ENCODE assay signal across 23 cellular contexts in the genomic region with DNA sequence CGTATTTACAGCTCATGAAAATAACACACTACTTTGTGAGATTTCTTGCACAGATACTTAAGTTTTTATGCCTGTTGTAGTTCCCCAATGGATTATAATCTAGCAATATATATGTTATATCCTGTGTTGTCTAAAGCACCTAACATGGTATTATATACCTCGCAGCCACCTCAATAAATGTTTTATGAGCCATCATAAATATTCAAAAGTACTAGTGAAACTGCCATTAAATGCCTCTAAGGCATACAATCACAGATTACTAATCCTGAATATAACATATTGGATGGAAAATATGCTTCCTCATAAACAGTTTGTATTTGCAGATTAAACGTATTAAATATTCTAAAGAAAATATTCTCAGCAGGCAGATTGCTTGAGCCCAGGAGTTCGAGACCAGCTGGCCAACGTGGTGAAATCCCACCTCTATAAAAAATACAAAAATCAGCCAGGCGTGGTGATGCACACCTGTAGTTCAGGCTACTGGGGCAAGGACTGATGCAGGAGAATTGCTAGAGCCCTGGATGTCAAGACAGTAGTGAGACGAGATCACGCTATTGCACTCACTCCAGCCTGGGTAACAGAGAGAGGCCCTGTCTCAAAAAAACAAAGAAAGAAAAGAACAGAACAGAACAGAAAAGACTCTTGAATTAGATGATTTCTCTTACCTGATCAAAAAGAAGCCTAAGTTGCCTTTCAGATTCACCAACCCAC.
DNase-seq lines count a peak whose midpoint lies in the region; ATAC-seq, FAIRE-seq and TF ChIP-seq lines count a peak whose summit lies in the region.
"Had no signal": no experiment of that assay in that cellular context is flagged by ENCODE, and none has a peak within 500 bp of the region (broad histone marks: within the 10 kb centered on the region; RNA-seq: fewer than 3 reads in every experiment).

No MANE protein-coding gene starts in this region.

- H3K4me3 Mint-ChIP-seq in activated T-cell treated with anti-CD3 and anti-CD28 coated beads, Interleukin-2, amount 50 U/mL, for 24 hours, result no peak overlapping the region
- H3K4me3 Mint-ChIP-seq in activated T-cell treated with anti-CD3 and anti-CD28 coated beads, Interleukin-2, amount 50 U/mL, for 4 hours, result no peak overlapping the region
- H3K4me3 Mint-ChIP-seq: CD8-positive, alpha-beta T cell had no signal

- H3K36me3 ChIP-seq in H1 (ENCODE audit: control insufficient read depth in 2 of 4, insufficient read depth in 4 of 4, low read length in 3 of 4), result peaks cover 0 to 16% (median 3%) of the 10 kb centered on the region in 4 experiments; a peak in 4 of 8 replicates

- FAIRE-seq in H1 (lab: Jason Lieb, UNC), result no peak
- FAIRE-seq: RCC 7860 had no signal

- H3K27me3 ChIP-seq in H1 (replicated peaks in 1 of 4; ENCODE audit: control insufficient read depth in 3 of 4, extremely low read depth in 1 of 4, insufficient read depth in 3 of 4, low read length in 3 of 4), result no peaks in the 10 kb centered on the region
- H3K27me3 ChIP-seq: BLaER1 treated with 17β-estradiol and CSF1 and Interleukin-3, amounts not matched to agents 10 nM and 100 nM; MG63; SJSA1 had no signal

- H3K4me2 ChIP-seq in H1 (ENCODE audit: insufficient read depth in 1 of 2, low read depth in 2 of 2, low read length in 2 of 2), result peak overlapping the region; percentile 25 to 26; a peak in 1 of 4 replicates
- H3K4me2 ChIP-seq: BLaER1 treated with 17β-estradiol and CSF1 and Interleukin-3, amounts not matched to agents 10 nM and 100 nM had no signal

- no peaks in the 10 kb centered on the region for H3K79me2 ChIP-seq in H1 (ENCODE audit: control insufficient read depth in 1 of 2, insufficient read depth in 2 of 2, low read length in 2 of 2)

- no peak overlapping the region for H3K23ac ChIP-seq in H1 (ENCODE audit: insufficient read length)

- no peak overlapping the region for H2AFZ ChIP-seq in H1 (ENCODE audit: low read length)

- no peak overlapping the region for H2BK15ac ChIP-seq in H1 (ENCODE audit: low read length)

- peak overlapping the region; percentile 12 for H4K5ac ChIP-seq in H1 (ENCODE audit: insufficient read length, low read depth, low read length)

- H3K23me2 ChIP-seq in H1 (ENCODE audit: low read depth, low read length), result no peaks in the 10 kb centered on the region

- H3K4me1 ChIP-seq in H1 (replicated peaks in 1 of 4; ENCODE audit: control insufficient read depth in 3 of 4, insufficient read depth in 4 of 4, low read length in 3 of 4), result peaks cover 0 to 4% (median 1%) of the 10 kb centered on the region in 4 experiments; a peak in 3 of 7 replicates
- H3K4me1 ChIP-seq: BLaER1 treated with 17β-estradiol and CSF1 and Interleukin-3, amounts not matched to agents 10 nM and 100 nM; SJSA1 had no signal

- no peak for TF ChIP-seq EP300 in H1 (IDR thresholded peaks at IDR 0.05; ENCODE audit: borderline replicate concordance in 1 of 2, low read depth in 2 of 2, low read length in 2 of 2)

- no peaks in the 10 kb centered on the region for H3K27me3 Mint-ChIP-seq in activated T-cell treated with anti-CD3 and anti-CD28 coated beads, Interleukin-2, amount 50 U/mL, for 24 hours
- no peaks in the 10 kb centered on the region for H3K27me3 Mint-ChIP-seq in activated T-cell treated with anti-CD3 and anti-CD28 coated beads, Interleukin-2, amount 50 U/mL, for 4 hours (ENCODE audit: low read depth)

- intact Hi-C loops in left colon (cut with DNase I, micrococcal nuclease), result no loop called here

- TF ChIP-seq POLR2A in H1 (IDR thresholded peaks at IDR 0.05; ENCODE audit: control extremely low read depth in 1 of 2, low read depth in 2 of 2, low read length in 2 of 2), result no peak

- H3K9ac ChIP-seq in H1 (replicated peaks in 1 of 4; ENCODE audit: extremely low read depth in 1 of 4, low read depth in 3 of 4, low read length in 3 of 4), result no peak overlapping the region
- H3K9ac ChIP-seq: BLaER1 treated with 17β-estradiol and CSF1 and Interleukin-3, amounts not matched to agents 10 nM and 100 nM had no signal

- in situ Hi-C loops in G401 (cut with HindIII; ENCODE audit: low sequenced_read_pairs), result no loop called here

- TF ChIP-seq CTCF in H1 (IDR thresholded peaks at IDR 0.05; ENCODE audit: control extremely low read depth in 1 of 3, insufficient read depth in 1 of 3, low read depth in 1 of 3, low read length in 3 of 3) (no peak), omental fat pad (IDR thresholded peaks at IDR 0.05) (no peak)

- no peaks in the 10 kb centered on the region for H3K9me3 Mint-ChIP-seq in activated T-cell treated with anti-CD3 and anti-CD28 coated beads, Interleukin-2, amount 50 U/mL, for 24 hours
- no peaks in the 10 kb centered on the region for H3K9me3 Mint-ChIP-seq in activated T-cell treated with anti-CD3 and anti-CD28 coated beads, Interleukin-2, amount 50 U/mL, for 4 hours
- H3K9me3 Mint-ChIP-seq: CD8-positive, alpha-beta T cell had no signal

- no peak overlapping the region for H3K27ac ChIP-seq in H1 (ENCODE audit: low read depth, low read length)
- H3K27ac ChIP-seq: 22Rv1; BLaER1 treated with 17β-estradiol and CSF1 and Interleukin-3, amounts not matched to agents 10 nM and 100 nM; SJSA1 had no signal

- no peak overlapping the region for H3K14ac ChIP-seq in H1 (ENCODE audit: insufficient read length)

- H4K91ac ChIP-seq in H1 (replicated peaks; ENCODE audit: insufficient read length, low read length), result no peak overlapping the region

- H2BK20ac ChIP-seq in H1 (ENCODE audit: low read length), result no peak overlapping the region

- WGBS in H1 (ENCODE audit: extremely low coverage in 1 of 2, insufficient coverage in 1 of 2, insufficient read length in 1 of 2, insufficient replicate concordance in 2 of 2, low coverage in 1 of 2, low lambda C conversion rate in 2 of 2, missing lambda C conversion rate in 1 of 2), 2 experiments, result 66% methylated on average over 8 of the region's 8 CpGs; no CpG with 5 or more reads in 1 of the 2 experiments

- CTCF ChIA-PET in H1 (lab: Charles Lee; ENCODE audit: partially characterized antibody), result interaction anchor here (0.6 to 1.9 kb wide), 2 partner anchors 37 to 1963 kb away, joined by 4 read pairs; no protein-coding TSS in a partner anchor

- no peaks in the 10 kb centered on the region for H3K79me1 ChIP-seq in H1 (ENCODE audit: low read depth, low read length)

- POLR2A ChIA-PET in H1 (lab: Charles Lee; ENCODE audit: partially characterized antibody), result no interaction called here

- no peak for DNase-seq in activated T-cell treated with anti-CD3 and anti-CD28 coated beads, Interleukin-2, amount 50 U/mL, for 24 hours
- no peak for DNase-seq in activated T-cell treated with anti-CD3 and anti-CD28 coated beads, Interleukin-2, amount 50 U/mL, for 4 hours
- peak; percentile 78 for DNase-seq in NCI-H2171 treated with DMSO at 0.1 percent for 48 hours (lab: John Stamatoyannopoulos, UW)
- DNase-seq in H1 (ENCODE audit: low read depth in 1 of 2, low spot score in 2 of 2), result no peak
- no peak for DNase-seq in omental fat pad (ENCODE audit: low spot score)
- no peak for DNase-seq in G401 (ENCODE audit: low spot score)
- DNase-seq in left colon, result no peak
- DNase-seq: CD8-positive, alpha-beta T cell; DND-41; GF-D8; HCEC 1CT; Kasumi-1; MG63; NCI-H1417; NCI-H1694 treated with DMSO at 0.1 percent for 48 hours; NCI-H2081 treated with DMSO at 0.1 percent for 48 hours; NCI-H2227 treated with DMSO at 0.1 percent for 48 hours; NCI-H510A had no signal

- no peak overlapping the region for H2BK120ac ChIP-seq in H1 (replicated peaks; ENCODE audit: low read depth, low read length)

- H3K4ac ChIP-seq in H1 (replicated peaks; ENCODE audit: insufficient read length, low read depth, low read length), result no peak overlapping the region

- ATAC-seq in activated T-cell treated with anti-CD3 and anti-CD28 coated beads, Interleukin-2, amount 50 U/mL, for 4 hours, result no peak
- ATAC-seq in omental fat pad (ENCODE audit: low FRiP score) (no peak), HG03521 (IDR thresholded peaks at IDR 0.05; ENCODE audit: unreplicated experiment) (no peak), left colon (no peak)
- ATAC-seq: CD8-positive, alpha-beta T cell had no signal

- peaks cover 0 to 1% of the 10 kb centered on the region in 2 experiments for H4K20me1 ChIP-seq in H1 (replicated peaks in 1 of 2; ENCODE audit: control insufficient read depth in 1 of 2, insufficient read depth in 2 of 2, low read length in 2 of 2)
- H4K20me1 ChIP-seq: BLaER1 treated with 17β-estradiol and CSF1 and Interleukin-3, amounts not matched to agents 10 nM and 100 nM had no signal

- no peak for TF ChIP-seq RAD21 in H1 (IDR thresholded peaks at IDR 0.05 in 1 of 2, conservative IDR thresholded peaks at IDR 0.05 in 1 of 2; ENCODE audit: low read depth in 2 of 2, low read length in 2 of 2)

- H3K36me3 Mint-ChIP-seq in activated T-cell treated with anti-CD3 and anti-CD28 coated beads, Interleukin-2, amount 50 U/mL, for 24 hours (ENCODE audit: low read depth), result peaks cover 65% of the 10 kb centered on the region
- peaks cover 26% of the 10 kb centered on the region for H3K36me3 Mint-ChIP-seq in activated T-cell treated with anti-CD3 and anti-CD28 coated beads, Interleukin-2, amount 50 U/mL, for 4 hours (ENCODE audit: insufficient read depth)

- no peaks in the 10 kb centered on the region for H3K9me3 ChIP-seq in H1 (ENCODE audit: insufficient read depth in 2 of 2, low read depth in 1 of 2, low read length in 1 of 2)
- H3K9me3 ChIP-seq: BLaER1 treated with 17β-estradiol and CSF1 and Interleukin-3, amounts not matched to agents 10 nM and 100 nM; MG63; SJSA1 had no signal

- no peak overlapping the region for H3K56ac ChIP-seq in H1 (replicated peaks; ENCODE audit: insufficient read length, low read depth, low read length)

- 0 out of 2 replicates have a peak overlapping the region, but pooled peaks have one; percentile 28 for H2BK5ac ChIP-seq in H1 (ENCODE audit: low read depth, low read length)

- H2BK12ac ChIP-seq in H1 (ENCODE audit: low read depth, low read length), result no peak overlapping the region

- H3K27ac Mint-ChIP-seq in activated T-cell treated with anti-CD3 and anti-CD28 coated beads, Interleukin-2, amount 50 U/mL, for 24 hours, result peak overlapping the region; percentile 34
- H3K27ac Mint-ChIP-seq: CD8-positive, alpha-beta T cell had no signal

- no peak overlapping the region for H2AK5ac ChIP-seq in H1 (ENCODE audit: low read depth, low read length)

- H3K4me1 Mint-ChIP-seq in activated T-cell treated with anti-CD3 and anti-CD28 coated beads, Interleukin-2, amount 50 U/mL, for 24 hours (ENCODE audit: low read depth), result peaks cover 10% of the 10 kb centered on the region
- peaks cover 3% of the 10 kb centered on the region for H3K4me1 Mint-ChIP-seq in activated T-cell treated with anti-CD3 and anti-CD28 coated beads, Interleukin-2, amount 50 U/mL, for 4 hours (ENCODE audit: low read depth)

- no peak overlapping the region for H4K8ac ChIP-seq in H1 (ENCODE audit: extremely low read depth, insufficient read depth, low read length)

- H3K18ac ChIP-seq in H1 (ENCODE audit: extremely low read depth, low read length), result no peak overlapping the region; the same call in 1 of the 2 replicates

- H3K4me3 ChIP-seq in H1 (ENCODE audit: extremely low read depth in 1 of 4, insufficient read depth in 2 of 4, low read depth in 3 of 4, low read length in 4 of 4), result peak overlapping the region in 1 of 4 experiments; percentile 10; a peak in 2 of 8 replicates
- H3K4me3 ChIP-seq: BLaER1 treated with 17β-estradiol and CSF1 and Interleukin-3, amounts not matched to agents 10 nM and 100 nM; MG63; SJSA1 had no signal

TF ChIP-seq in H1, 55 proteins besides CTCF, POLR2A, EP300 and RAD21 (continues in another document):
- no peak for TF ChIP-seq RFX5 (IDR thresholded peaks at IDR 0.05; ENCODE audit: borderline replicate concordance, low read depth, low read length)
